ENCODE assay signal across 1 cellular context in the genomic region with DNA sequence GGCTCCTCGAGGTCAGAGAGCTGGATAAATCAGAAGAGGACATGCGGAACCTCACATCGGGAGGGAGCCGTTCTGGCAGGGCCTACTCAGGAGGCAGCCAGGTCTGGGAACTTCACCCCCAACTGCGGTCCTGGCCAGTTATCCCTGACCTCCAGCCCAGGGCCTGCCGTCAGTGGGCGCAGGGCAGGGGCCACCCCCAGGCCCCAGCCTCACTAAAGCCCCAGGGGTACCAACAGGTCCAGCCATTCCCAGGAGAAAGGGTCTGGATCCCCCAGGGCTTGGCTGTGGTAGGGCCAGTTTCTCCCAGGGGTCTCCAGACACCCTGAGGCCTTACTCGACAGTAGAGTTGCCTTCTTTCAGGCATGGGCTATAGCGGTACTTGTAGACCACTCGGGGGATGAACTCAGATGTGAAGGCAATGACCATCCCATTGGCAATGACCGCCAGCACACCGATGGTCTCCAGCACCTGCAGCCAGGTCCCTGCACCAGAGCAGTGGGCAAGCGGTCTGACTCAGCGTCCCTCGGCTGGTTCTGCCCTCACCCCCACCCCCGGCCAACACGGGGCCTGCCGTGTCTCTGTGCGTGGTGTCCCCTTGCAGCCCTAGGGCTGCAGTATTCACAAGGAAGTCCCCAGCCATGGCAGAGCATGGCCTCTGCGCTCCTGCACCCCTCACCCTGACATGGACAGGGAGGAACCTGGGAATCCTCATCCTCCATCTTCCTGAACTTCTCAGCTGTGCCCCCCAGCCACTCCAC.
TF ChIP-seq lines count a peak whose summit lies in the region.

No MANE protein-coding gene starts in this region.

TF ChIP-seq in K562, 482 proteins besides CTCF, POLR2A, EP300 and RAD21:
- TF ChIP-seq SIRT6 (IDR thresholded peaks at IDR 0.05; ENCODE audit: low read depth, low read length) (no peak), POLR2G (IDR thresholded peaks at IDR 0.05; ENCODE audit: low read depth, low read length) (0 out of 2 replicates have a peak, but pooled peaks have one; percentile 17)
